In genomic region chrX:72635930-72636329, GRCh38 we compare ENCODE assay signal across 28 cellular contexts.
"Had no signal": no experiment of that assay in that cellular context is flagged by ENCODE, and none has a peak within 500 bp of the region (broad histone marks: within the 10 kb centered on the region; RNA-seq: fewer than 3 reads in every experiment).

No MANE protein-coding gene starts in this region.

- ATAC-seq: activated naive CD4-positive, alpha-beta T cell treated with anti-CD3 and anti-CD28 coated beads, Interleukin-2, amount 50 U/mL, for 72 hours; activated T-cell treated with anti-CD3 and anti-CD28 coated beads, Interleukin-2, amount 50 U/mL, for 72 hours; body of pancreas; effector memory CD8-positive, alpha-beta T cell; foreskin keratinocyte; gastrocnemius medialis; WTC11 had no signal

- H3K36me3 ChIP-seq: esophagus muscularis mucosa had no signal

- H3K4me3 ChIP-seq: body of pancreas, esophagus muscularis mucosa, gastrocnemius medialis had no signal

- H3K27me3 ChIP-seq: body of pancreas, esophagus muscularis mucosa, foreskin keratinocyte, gastrocnemius medialis had no signal

- DNase-seq: activated CD4-positive, alpha-beta memory T cell treated with anti-CD3 and anti-CD28 coated beads, Interleukin-2, amount 10 ng/mL, durations not matched to agents 7 days and 5 days; activated CD4-positive, alpha-beta T cell treated with anti-CD3 and anti-CD28 coated beads for 1 hour; activated CD4-positive, alpha-beta T cell treated with anti-CD3 and anti-CD28 coated beads for 4 hours; activated CD4-positive, alpha-beta T cell treated with anti-CD3 and anti-CD28 coated beads, Interleukin-2, amount 10 ng/mL, durations not matched to agents 7 days and 5 days; activated CD4-positive, alpha-beta T cell treated with anti-CD3 and anti-CD28 coated beads, Interleukin-2, amount 50 U/mL, for 4 hours; activated CD8-positive, alpha-beta memory T cell treated with anti-CD3 and anti-CD28 coated beads, Interleukin-2, amount 50 U/mL, for 48 hours; activated gamma-delta T cell; activated naive CD4-positive, alpha-beta T cell; activated naive CD4-positive, alpha-beta T cell treated with anti-CD3 and anti-CD28 coated beads, Interleukin-2, amount 10 ng/mL, durations not matched to agents 7 days and 5 days; activated naive CD8-positive, alpha-beta T cell treated with anti-CD3 and anti-CD28 coated beads, Interleukin-2, amount 10 ng/mL, durations not matched to agents 7 days and 5 days; activated T-cell treated with anti-CD3 and anti-CD28 coated beads for 4 hours; activated T-cell treated with anti-CD3 and anti-CD28 coated beads, Interleukin-2, amount 50 U/mL, for 24 hours; activated T-cell treated with anti-CD3 and anti-CD28 coated beads, Interleukin-2, amount 50 U/mL, for 72 hours; amniotic stem cell; anterior cingulate cortex; body of pancreas; caudate nucleus; cortex of kidney; dermis blood vessel endothelial cell; effector CD4-positive, alpha-beta T cell; effector memory CD8-positive, alpha-beta T cell; erythroblast; foreskin keratinocyte; gastrocnemius medialis; T-helper 2 cell had no signal

- H3K27ac ChIP-seq: body of pancreas, esophagus muscularis mucosa, foreskin keratinocyte had no signal

- H3K4me1 ChIP-seq: body of pancreas, foreskin keratinocyte had no signal

- H3K9me3 ChIP-seq: body of pancreas, esophagus muscularis mucosa, gastrocnemius medialis had no signal
